ENCODE assay signal across 8 cellular contexts in the genomic region with DNA sequence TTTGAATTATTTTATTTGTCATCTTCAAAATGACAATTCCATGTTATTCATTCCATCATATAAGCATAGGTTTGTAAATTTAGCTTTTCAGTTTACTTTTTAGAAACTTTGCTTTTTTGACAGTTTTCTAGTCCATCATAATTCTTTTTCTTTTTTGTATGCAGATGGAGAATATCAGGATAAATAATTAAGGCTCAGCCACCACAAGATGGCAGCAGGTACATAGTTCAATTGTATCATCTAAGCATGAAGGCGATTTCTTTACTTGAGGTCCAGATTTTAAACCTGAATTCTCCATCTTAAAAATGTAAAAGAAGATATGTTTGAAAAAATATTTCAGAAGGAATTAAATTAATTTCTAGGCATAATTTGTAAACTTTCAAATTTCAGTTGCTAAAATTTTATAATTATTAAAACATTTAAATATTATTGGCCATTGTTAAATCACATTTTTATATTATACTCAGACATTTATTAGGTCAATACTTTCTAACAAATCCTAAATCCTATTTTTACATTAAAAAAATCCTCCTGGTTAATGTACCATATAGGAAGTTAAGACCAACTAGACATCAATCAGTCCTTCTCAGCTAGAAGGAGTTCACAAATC. TPM values are rescaled to one million over a fixed set of nuclear protein-coding genes. Genes with fewer than 3 reads are reported as not detected.
DNase-seq lines count a peak whose midpoint lies in the region; ATAC-seq and TF ChIP-seq lines count a peak whose summit lies in the region.

No MANE protein-coding gene starts in this region.

- no peak overlapping the region for H3K4me3 ChIP-seq in GM23338
- no peak overlapping the region for H3K4me3 ChIP-seq in astrocyte of the cerebellum (ENCODE audit: low read depth, low read length)

- H3K9me2 ChIP-seq in GM23338 (ENCODE audit: insufficient read depth) = no peaks in the 10 kb centered on the region

- H3K36me3 Mint-ChIP-seq in GM23338 (ENCODE audit: low read depth) = no peaks in the 10 kb centered on the region

- H3K4me1 ChIP-seq in GM23338 (ENCODE audit: insufficient read depth) = peaks cover 9% of the 10 kb centered on the region

- no peaks in the 10 kb centered on the region for H3K9me3 Mint-ChIP-seq in GM23338

- H3K27me3 ChIP-seq in GM23338 (ENCODE audit: insufficient read depth) = no peaks in the 10 kb centered on the region

- no peaks in the 10 kb centered on the region for H3K79me2 ChIP-seq in GM23338 (replicated peaks; ENCODE audit: insufficient read depth)

- peaks cover 17% of the 10 kb centered on the region for H3K4me1 Mint-ChIP-seq in GM23338

- no peaks in the 10 kb centered on the region for H4K20me1 ChIP-seq in GM23338 (replicated peaks; ENCODE audit: insufficient read depth)

- H3K36me3 ChIP-seq in GM23338 (ENCODE audit: insufficient read depth) = no peaks in the 10 kb centered on the region

- no peak overlapping the region for H2AFZ ChIP-seq in GM23338

- in situ Hi-C loops in astrocyte of the cerebellum (cut with HindIII; ENCODE audit: low sequenced_read_pairs) = no loop called here

- DNase-seq in DMS153 treated with DMSO at 0.1 percent for 48 hours (lab: John Stamatoyannopoulos, UW; ENCODE audit: unreplicated experiment) (peak; percentile 51), GM23338 (ENCODE audit: low spot score) (peak; percentile 42), NCI-H2107 treated with DMSO at 0.1 percent for 48 hours (lab: John Stamatoyannopoulos, UW; ENCODE audit: unreplicated experiment) (peak; percentile 50), astrocyte of the cerebellum (ENCODE audit: low read depth) (peak; percentile 45), kidney tubule cell (ENCODE audit: low spot score) (peak; percentile 38)

- H3K27me3 Mint-ChIP-seq in GM23338 (ENCODE audit: insufficient read depth, low read depth, poor library complexity) = no peaks in the 10 kb centered on the region

- TF ChIP-seq CTCF in GM23338 (conservative IDR thresholded peaks at IDR 0.05; ENCODE audit: low read depth in 2 of 2) (peak; percentile 66 to 75), astrocyte of the cerebellum (IDR thresholded peaks at IDR 0.05; ENCODE audit: low read depth, low read length, missing control alignments) (peak; percentile 55)

- no peak overlapping the region for H3K27ac Mint-ChIP-seq in GM23338

- H3K4me2 ChIP-seq in GM23338 = no peak overlapping the region

- H3K4me3 Mint-ChIP-seq in GM23338 = no peak overlapping the region

- ATAC-seq in GM23338 = no peak
- no peak for ATAC-seq in HG02763 (IDR thresholded peaks at IDR 0.05; ENCODE audit: unreplicated experiment)
- no peak for ATAC-seq in HG03520 (IDR thresholded peaks at IDR 0.05; ENCODE audit: unreplicated experiment)
- no peak for ATAC-seq in HG02623 (IDR thresholded peaks at IDR 0.05; ENCODE audit: unreplicated experiment)

- no peaks in the 10 kb centered on the region for H3F3A ChIP-seq in GM23338 (replicated peaks; ENCODE audit: low read depth)

- H3K27ac ChIP-seq in GM23338 (ENCODE audit: low read depth) = no peak overlapping the region

TF ChIP-seq in GM23338, 12 proteins besides CTCF, POLR2A, EP300 and RAD21 (continues in another document):
- TF ChIP-seq ZNF114 (CRISPR knock-in tag; IDR thresholded peaks at IDR 0.05) (no peak), EZH2 (IDR thresholded peaks at IDR 0.05; ENCODE audit: low read depth, unreplicated experiment) (no peak), ZNF331 (CRISPR knock-in tag; IDR thresholded peaks at IDR 0.05; ENCODE audit: low read depth) (no peak), JUNB (IDR thresholded peaks at IDR 0.05; ENCODE audit: unreplicated experiment) (no peak), STAT1 (IDR thresholded peaks at IDR 0.05; ENCODE audit: unreplicated experiment) (no peak), CREB1 (CRISPR knock-in tag; IDR thresholded peaks at IDR 0.05; ENCODE audit: low read depth) (no peak), POLR2AphosphoS5 (IDR thresholded peaks at IDR 0.05; ENCODE audit: low read depth) (no peak), NANOG (IDR thresholded peaks at IDR 0.05; ENCODE audit: borderline replicate concordance) (no peak)
- TF ChIP-seq, protein P1, sequence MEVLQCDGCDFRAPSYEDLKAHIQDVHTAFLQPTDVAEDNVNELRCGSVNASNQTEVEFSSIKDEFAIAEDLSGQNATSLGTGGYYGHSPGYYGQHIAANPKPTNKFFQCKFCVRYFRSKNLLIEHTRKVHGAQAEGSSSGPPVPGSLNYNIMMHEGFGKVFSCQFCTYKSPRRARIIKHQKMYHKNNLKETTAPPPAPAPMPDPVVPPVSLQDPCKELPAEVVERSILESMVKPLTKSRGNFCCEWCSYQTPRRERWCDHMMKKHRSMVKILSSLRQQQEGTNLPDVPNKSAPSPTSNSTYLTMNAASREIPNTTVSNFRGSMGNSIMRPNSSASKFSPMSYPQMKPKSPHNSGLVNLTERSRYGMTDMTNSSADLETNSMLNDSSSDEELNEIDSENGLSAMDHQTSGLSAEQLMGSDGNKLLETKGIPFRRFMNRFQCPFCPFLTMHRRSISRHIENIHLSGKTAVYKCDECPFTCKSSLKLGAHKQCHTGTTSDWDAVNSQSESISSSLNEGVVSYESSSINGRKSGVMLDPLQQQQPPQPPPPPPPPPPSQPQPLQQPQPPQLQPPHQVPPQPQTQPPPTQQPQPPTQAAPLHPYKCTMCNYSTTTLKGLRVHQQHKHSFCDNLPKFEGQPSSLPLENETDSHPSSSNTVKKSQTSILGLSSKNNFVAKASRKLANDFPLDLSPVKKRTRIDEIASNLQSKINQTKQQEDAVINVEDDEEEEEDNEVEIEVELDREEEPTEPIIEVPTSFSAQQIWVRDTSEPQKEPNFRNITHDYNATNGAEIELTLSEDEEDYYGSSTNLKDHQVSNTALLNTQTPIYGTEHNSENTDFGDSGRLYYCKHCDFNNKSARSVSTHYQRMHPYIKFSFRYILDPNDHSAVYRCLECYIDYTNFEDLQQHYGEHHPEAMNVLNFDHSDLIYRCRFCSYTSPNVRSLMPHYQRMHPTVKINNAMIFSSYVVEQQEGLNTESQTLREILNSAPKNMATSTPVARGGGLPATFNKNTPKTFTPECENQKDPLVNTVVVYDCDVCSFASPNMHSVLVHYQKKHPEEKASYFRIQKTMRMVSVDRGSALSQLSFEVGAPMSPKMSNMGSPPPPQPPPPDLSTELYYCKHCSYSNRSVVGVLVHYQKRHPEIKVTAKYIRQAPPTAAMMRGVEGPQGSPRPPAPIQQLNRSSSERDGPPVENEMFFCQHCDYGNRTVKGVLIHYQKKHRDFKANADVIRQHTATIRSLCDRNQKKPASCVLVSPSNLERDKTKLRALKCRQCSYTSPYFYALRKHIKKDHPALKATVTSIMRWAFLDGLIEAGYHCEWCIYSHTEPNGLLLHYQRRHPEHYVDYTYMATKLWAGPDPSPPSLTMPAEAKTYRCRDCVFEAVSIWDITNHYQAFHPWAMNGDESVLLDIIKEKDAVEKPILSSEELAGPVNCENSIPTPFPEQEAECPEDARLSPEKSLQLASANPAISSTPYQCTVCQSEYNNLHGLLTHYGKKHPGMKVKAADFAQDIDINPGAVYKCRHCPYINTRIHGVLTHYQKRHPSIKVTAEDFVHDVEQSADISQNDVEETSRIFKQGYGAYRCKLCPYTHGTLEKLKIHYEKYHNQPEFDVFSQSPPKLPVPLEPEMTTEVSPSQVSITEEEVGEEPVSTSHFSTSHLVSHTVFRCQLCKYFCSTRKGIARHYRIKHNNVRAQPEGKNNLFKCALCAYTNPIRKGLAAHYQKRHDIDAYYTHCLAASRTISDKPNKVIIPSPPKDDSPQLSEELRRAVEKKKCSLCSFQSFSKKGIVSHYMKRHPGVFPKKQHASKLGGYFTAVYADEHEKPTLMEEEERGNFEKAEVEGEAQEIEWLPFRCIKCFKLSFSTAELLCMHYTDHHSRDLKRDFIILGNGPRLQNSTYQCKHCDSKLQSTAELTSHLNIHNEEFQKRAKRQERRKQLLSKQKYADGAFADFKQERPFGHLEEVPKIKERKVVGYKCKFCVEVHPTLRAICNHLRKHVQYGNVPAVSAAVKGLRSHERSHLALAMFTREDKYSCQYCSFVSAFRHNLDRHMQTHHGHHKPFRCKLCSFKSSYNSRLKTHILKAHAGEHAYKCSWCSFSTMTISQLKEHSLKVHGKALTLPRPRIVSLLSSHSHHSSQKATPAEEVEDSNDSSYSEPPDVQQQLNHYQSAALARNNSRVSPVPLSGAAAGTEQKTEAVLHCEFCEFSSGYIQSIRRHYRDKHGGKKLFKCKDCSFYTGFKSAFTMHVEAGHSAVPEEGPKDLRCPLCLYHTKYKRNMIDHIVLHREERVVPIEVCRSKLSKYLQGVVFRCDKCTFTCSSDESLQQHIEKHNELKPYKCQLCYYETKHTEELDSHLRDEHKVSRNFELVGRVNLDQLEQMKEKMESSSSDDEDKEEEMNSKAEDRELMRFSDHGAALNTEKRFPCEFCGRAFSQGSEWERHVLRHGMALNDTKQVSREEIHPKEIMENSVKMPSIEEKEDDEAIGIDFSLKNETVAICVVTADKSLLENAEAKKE (CRISPR knock-in tag; IDR thresholded peaks at IDR 0.05) = no peak
- TF ChIP-seq, protein P2, sequence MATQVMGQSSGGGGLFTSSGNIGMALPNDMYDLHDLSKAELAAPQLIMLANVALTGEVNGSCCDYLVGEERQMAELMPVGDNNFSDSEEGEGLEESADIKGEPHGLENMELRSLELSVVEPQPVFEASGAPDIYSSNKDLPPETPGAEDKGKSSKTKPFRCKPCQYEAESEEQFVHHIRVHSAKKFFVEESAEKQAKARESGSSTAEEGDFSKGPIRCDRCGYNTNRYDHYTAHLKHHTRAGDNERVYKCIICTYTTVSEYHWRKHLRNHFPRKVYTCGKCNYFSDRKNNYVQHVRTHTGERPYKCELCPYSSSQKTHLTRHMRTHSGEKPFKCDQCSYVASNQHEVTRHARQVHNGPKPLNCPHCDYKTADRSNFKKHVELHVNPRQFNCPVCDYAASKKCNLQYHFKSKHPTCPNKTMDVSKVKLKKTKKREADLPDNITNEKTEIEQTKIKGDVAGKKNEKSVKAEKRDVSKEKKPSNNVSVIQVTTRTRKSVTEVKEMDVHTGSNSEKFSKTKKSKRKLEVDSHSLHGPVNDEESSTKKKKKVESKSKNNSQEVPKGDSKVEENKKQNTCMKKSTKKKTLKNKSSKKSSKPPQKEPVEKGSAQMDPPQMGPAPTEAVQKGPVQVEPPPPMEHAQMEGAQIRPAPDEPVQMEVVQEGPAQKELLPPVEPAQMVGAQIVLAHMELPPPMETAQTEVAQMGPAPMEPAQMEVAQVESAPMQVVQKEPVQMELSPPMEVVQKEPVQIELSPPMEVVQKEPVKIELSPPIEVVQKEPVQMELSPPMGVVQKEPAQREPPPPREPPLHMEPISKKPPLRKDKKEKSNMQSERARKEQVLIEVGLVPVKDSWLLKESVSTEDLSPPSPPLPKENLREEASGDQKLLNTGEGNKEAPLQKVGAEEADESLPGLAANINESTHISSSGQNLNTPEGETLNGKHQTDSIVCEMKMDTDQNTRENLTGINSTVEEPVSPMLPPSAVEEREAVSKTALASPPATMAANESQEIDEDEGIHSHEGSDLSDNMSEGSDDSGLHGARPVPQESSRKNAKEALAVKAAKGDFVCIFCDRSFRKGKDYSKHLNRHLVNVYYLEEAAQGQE (IDR thresholded peaks at IDR 0.05; ENCODE audit: unreplicated experiment) = no peak

RNA-seq across cellular contexts. Expression of a gene that starts 15.1 kb away (rescaled TPM):
- total RNA-seq in GM23338 (2014; rRNA removed; shearing (Covaris generic)) = not detected in 2 replicates
- not detected in 2 replicates for polyA plus RNA-seq in GM23338 (2016; fragmentation: Nextera tagmentation; extraction: Ambion mirVana)

RNA-seq across cellular contexts. Expression of a gene that starts 45.6 kb away (rescaled TPM):
- 70.2 and 78.3 TPM in 2 replicates for total RNA-seq in GM23338 (2014; rRNA removed; shearing (Covaris generic))
- 47.3 and 62.7 TPM in 2 replicates for polyA plus RNA-seq in GM23338 (2016; fragmentation: Nextera tagmentation; extraction: Ambion mirVana)
